ENCODE assay signal across 17 cellular contexts in the genomic region with DNA sequence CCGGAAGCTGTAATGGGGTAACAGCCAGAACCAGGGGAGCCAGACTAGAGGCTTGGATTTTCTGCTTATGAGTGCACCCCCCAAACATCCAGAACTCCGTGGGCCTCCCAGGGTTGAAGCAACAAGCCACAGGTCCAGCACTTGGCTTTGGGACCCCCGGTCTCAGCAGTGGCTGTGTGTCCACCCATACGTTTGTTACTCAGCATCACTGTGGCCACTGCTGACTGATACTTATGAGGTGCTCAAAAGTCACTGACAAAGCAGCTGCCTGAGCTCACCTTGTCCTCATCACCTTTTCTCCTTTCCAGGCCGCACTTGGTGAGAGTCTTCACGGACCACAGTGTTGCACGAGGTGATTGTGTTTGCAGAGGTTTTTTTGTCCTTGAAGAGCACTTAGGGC.
"Had no signal": no experiment of that assay in that cellular context is flagged by ENCODE, and none has a peak within 500 bp of the region (broad histone marks: within the 10 kb centered on the region; RNA-seq: fewer than 3 reads in every experiment).

No MANE protein-coding gene starts in this region.

- H3K27ac ChIP-seq: epithelial cell of prostate, esophagus muscularis mucosa, gastrocnemius medialis, right atrium auricular region, uterus had no signal

- H3K9me3 ChIP-seq: esophagus muscularis mucosa, gastrocnemius medialis, right atrium auricular region, uterus had no signal

- H3K4me2 ChIP-seq: smooth muscle cell had no signal

- DNase-seq: effector memory CD4-positive, alpha-beta T cell; gastrocnemius medialis; kidney; left cardiac atrium; left ventricle myocardium superior; mesendoderm; naive thymus-derived CD8-positive, alpha-beta T cell; stimulated activated CD4-positive, alpha-beta T cell treated with anti-CD3 and anti-CD28 coated beads, Interleukin-2, amount 100 ng/mL, for 48 hours; stimulated activated naive CD4-positive, alpha-beta T cell treated with Interleukin-2 at 50 U/mL for 16 hours; trophoblast cell; uterus had no signal

- H3K36me3 ChIP-seq: esophagus muscularis mucosa, gastrocnemius medialis, right atrium auricular region, uterus had no signal

- H3K27me3 ChIP-seq: esophagus muscularis mucosa, gastrocnemius medialis, right atrium auricular region, uterus had no signal

- H3K36me3 Mint-ChIP-seq: naive thymus-derived CD8-positive, alpha-beta T cell had no signal

- H3K4me1 ChIP-seq: gastrocnemius medialis, right atrium auricular region, uterus had no signal

- H3K4me3 Mint-ChIP-seq: naive thymus-derived CD8-positive, alpha-beta T cell; neural crest cell had no signal

- H3K4me3 ChIP-seq: esophagus muscularis mucosa, gastrocnemius medialis, lung, right atrium auricular region, smooth muscle cell, uterus had no signal
